1 cellular context compared by ENCODE assay signal in the genomic region with DNA sequence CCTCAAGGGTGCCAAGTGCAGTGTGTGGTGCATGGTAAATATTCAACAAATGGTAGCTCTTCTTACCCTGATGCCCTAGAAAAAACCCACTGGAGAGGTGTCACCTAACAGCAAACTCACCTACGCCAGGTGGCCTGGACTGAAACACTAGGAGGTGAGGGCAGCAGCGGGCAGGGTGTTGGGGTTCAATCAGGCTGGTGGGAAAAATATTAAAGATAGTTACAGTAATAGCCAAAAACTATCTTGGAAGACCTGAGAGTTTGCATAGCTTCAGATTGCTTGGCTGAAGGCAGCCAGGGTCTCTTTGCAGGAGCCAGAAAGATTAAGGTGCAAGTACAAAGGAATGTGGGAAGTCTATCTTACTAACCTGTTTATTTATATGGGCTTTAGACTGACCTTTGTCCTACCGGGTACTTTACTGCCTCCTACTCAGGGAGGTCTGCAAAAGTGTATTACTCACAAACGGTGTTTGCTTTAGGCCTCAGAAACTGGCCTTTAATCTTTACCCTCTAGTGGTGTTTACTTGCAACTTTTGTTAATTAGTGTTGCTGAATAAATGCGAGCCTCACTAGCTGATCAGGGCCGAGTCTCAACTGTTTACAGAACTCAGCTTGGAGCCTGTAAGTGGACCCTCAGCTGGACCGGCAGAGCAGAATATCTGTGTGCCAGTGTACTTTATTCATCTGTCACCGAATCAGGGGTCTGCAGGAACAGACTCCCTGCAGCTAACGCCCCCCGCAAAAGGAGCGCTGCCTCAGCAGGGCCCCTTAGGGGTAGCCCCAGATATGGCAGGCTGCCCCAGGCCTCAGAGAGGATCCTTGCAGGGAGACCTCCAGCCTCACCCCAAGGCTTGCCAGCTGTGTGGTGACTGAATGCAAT.
TF ChIP-seq lines count a peak whose summit lies in the region.

No MANE protein-coding gene starts in this region.

TF ChIP-seq in HepG2, 621 proteins besides CTCF, POLR2A, EP300 and RAD21 (continued from another document and continues in another):
- TF ChIP-seq, protein P1, sequence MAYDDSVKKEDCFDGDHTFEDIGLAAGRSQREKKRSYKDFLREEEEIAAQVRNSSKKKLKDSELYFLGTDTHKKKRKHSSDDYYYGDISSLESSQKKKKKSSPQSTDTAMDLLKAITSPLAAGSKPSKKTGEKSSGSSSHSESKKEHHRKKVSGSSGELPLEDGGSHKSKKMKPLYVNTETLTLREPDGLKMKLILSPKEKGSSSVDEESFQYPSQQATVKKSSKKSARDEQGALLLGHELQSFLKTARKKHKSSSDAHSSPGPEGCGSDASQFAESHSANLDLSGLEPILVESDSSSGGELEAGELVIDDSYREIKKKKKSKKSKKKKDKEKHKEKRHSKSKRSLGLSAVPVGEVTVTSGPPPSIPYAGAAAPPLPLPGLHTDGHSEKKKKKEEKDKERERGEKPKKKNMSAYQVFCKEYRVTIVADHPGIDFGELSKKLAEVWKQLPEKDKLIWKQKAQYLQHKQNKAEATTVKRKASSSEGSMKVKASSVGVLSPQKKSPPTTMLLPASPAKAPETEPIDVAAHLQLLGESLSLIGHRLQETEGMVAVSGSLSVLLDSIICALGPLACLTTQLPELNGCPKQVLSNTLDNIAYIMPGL (CRISPR knock-in tag; IDR thresholded peaks at IDR 0.05; ENCODE audit: borderline replicate concordance in 1 of 2, low read depth in 1 of 2) = no peak; a peak in 2 of 4 replicates
- TF ChIP-seq KLF16 (CRISPR knock-in tag; IDR thresholded peaks at IDR 0.05) (peak in 1 of 2 experiments; percentile 58; a peak in 1 of 4 replicates), HNF4A (CRISPR knock-in tag; IDR thresholded peaks at IDR 0.05) (peak; percentile 98), MEF2D (CRISPR knock-in tag; IDR thresholded peaks at IDR 0.05) (peak; percentile 68; the same call in 1 of the 2 replicates), MTF1 (CRISPR knock-in tag; IDR thresholded peaks at IDR 0.05) (peak; percentile 61; the same call in 1 of the 2 replicates), ZBTB3 (CRISPR knock-in tag; IDR thresholded peaks at IDR 0.05; ENCODE audit: borderline replicate concordance, low read depth) (0 out of 2 replicates have a peak, but pooled peaks have one; percentile 78), ZNF501 (CRISPR knock-in tag; IDR thresholded peaks at IDR 0.05) (peak; percentile 48; the same call in 1 of the 2 replicates), DMAP1 (CRISPR knock-in tag; IDR thresholded peaks at IDR 0.05) (0 out of 2 replicates have a peak, but pooled peaks have one; percentile 11), SRY (CRISPR knock-in tag; IDR thresholded peaks at IDR 0.05) (peak; percentile 79; the same call in 1 of the 2 replicates), NR2F1 (CRISPR knock-in tag; IDR thresholded peaks at IDR 0.05) (peak; percentile 45 to 72; a peak in 3 of 4 replicates), HDAC2 (CRISPR knock-in tag; IDR thresholded peaks at IDR 0.05) (peak; percentile 96), WIZ (CRISPR knock-in tag; IDR thresholded peaks at IDR 0.05) (no peak), TCF12 (IDR thresholded peaks at IDR 0.05) (no peak), TCF12 (CRISPR knock-in tag; IDR thresholded peaks at IDR 0.05) (peak; percentile 95), FOXA3 (CRISPR knock-in tag; IDR thresholded peaks at IDR 0.05) (peak; percentile 98), RCOR2 (CRISPR knock-in tag; IDR thresholded peaks at IDR 0.05) (peak; percentile 84), ZNF577 (CRISPR knock-in tag; IDR thresholded peaks at IDR 0.05; ENCODE audit: borderline replicate concordance, low read depth) (no peak), ZNF883 (CRISPR knock-in tag; IDR thresholded peaks at IDR 0.05; ENCODE audit: not compliant biosample characterization) (peak; percentile 53), NR2F2 (IDR thresholded peaks at IDR 0.05; ENCODE audit: borderline replicate concordance, low read depth) (peak; percentile 78), CBFB (CRISPR knock-in tag; IDR thresholded peaks at IDR 0.05) (peak; percentile 43; the same call in 1 of the 2 replicates), MED8 (CRISPR knock-in tag; IDR thresholded peaks at IDR 0.05; ENCODE audit: insufficient replicate concordance) (peak; percentile 76), AHR (CRISPR knock-in tag; IDR thresholded peaks at IDR 0.05) (no peak), FOXP1 (IDR thresholded peaks at IDR 0.05) (peak; percentile 96), FOXP1 (CRISPR knock-in tag; IDR thresholded peaks at IDR 0.05) (peak; percentile 100), ETV6 (CRISPR knock-in tag; conservative IDR thresholded peaks at IDR 0.05) (no peak), PHF5A (CRISPR knock-in tag; IDR thresholded peaks at IDR 0.05; ENCODE audit: low read depth, unreplicated experiment) (peak; percentile 66), TCF7 (IDR thresholded peaks at IDR 0.05; ENCODE audit: low read depth) (peak; percentile 92), ZBTB8A (CRISPR knock-in tag; IDR thresholded peaks at IDR 0.05; ENCODE audit: borderline replicate concordance, low read depth) (no peak), REPIN1 (CRISPR knock-in tag; IDR thresholded peaks at IDR 0.05; ENCODE audit: borderline replicate concordance, low read depth) (peak; percentile 62; the same call in 1 of the 2 replicates), ZSCAN22 (CRISPR knock-in tag; IDR thresholded peaks at IDR 0.05) (0 out of 2 replicates have a peak, but pooled peaks have one; percentile 10), ZNF354B (CRISPR knock-in tag; IDR thresholded peaks at IDR 0.05) (peak; percentile 11; the same call in 1 of the 2 replicates), ZBTB7B (CRISPR knock-in tag; IDR thresholded peaks at IDR 0.05) (peak; percentile 99), BCL6 (CRISPR knock-in tag; IDR thresholded peaks at IDR 0.05) (peak; percentile 75), ZNF292 (CRISPR knock-in tag; IDR thresholded peaks at IDR 0.05; ENCODE audit: borderline replicate concordance, low read depth) (peak; percentile 55; the same call in 1 of the 2 replicates), DPF2 (CRISPR knock-in tag; IDR thresholded peaks at IDR 0.05; ENCODE audit: borderline replicate concordance, low read depth) (peak; percentile 98), ZSCAN21 (CRISPR knock-in tag; IDR thresholded peaks at IDR 0.05; ENCODE audit: borderline replicate concordance) (no peak), ZNF33B (CRISPR knock-in tag; IDR thresholded peaks at IDR 0.05) (0 out of 2 replicates have a peak, but pooled peaks have one; percentile 25), FOXO1 (CRISPR knock-in tag; IDR thresholded peaks at IDR 0.05) (peak; percentile 97), ZNF543 (CRISPR knock-in tag; IDR thresholded peaks at IDR 0.05) (no peak; the same call in 1 of the 2 replicates), ZSCAN12 (CRISPR knock-in tag; IDR thresholded peaks at IDR 0.05) (0 out of 2 replicates have a peak, but pooled peaks have one; percentile 34), KMT2A (CRISPR knock-in tag; IDR thresholded peaks at IDR 0.05) (0 out of 2 replicates have a peak, but pooled peaks have one; percentile 22), KLF12 (CRISPR knock-in tag; IDR thresholded peaks at IDR 0.05; ENCODE audit: borderline replicate concordance) (0 out of 2 replicates have a peak, but pooled peaks have one; percentile 33), ZNF547 (CRISPR knock-in tag; IDR thresholded peaks at IDR 0.05) (peak; percentile 17; the same call in 1 of the 2 replicates)
- TF ChIP-seq, protein P2, sequence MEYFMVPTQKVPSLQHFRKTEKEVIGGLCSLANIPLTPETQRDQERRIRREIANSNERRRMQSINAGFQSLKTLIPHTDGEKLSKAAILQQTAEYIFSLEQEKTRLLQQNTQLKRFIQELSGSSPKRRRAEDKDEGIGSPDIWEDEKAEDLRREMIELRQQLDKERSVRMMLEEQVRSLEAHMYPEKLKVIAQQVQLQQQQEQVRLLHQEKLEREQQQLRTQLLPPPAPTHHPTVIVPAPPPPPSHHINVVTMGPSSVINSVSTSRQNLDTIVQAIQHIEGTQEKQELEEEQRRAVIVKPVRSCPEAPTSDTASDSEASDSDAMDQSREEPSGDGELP (IDR thresholded peaks at IDR 0.05; ENCODE audit: borderline replicate concordance, low read depth) = peak; percentile 82; the same call in 1 of the 2 replicates
- TF ChIP-seq, protein P3, sequence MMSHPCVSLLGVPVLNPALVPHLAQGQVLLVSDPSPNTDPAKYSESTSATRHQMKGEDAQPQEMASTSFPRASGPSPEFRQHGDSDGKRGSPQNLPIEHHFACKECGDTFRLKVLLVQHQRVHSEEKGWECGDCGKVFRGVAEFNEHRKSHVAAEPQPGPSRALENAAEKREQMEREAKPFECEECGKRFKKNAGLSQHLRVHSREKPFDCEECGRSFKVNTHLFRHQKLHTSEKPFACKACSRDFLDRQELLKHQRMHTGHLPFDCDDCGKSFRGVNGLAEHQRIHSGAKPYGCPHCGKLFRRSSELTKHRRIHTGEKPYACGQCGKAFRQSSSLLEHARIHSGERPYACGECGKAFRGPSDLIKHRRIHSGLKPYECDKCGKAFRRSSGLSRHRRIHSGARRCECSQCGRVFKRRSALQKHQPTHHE (CRISPR knock-in tag; IDR thresholded peaks at IDR 0.05; ENCODE audit: borderline replicate concordance) = peak; percentile 34; the same call in 1 of the 2 replicates
- TF ChIP-seq, protein P4, sequence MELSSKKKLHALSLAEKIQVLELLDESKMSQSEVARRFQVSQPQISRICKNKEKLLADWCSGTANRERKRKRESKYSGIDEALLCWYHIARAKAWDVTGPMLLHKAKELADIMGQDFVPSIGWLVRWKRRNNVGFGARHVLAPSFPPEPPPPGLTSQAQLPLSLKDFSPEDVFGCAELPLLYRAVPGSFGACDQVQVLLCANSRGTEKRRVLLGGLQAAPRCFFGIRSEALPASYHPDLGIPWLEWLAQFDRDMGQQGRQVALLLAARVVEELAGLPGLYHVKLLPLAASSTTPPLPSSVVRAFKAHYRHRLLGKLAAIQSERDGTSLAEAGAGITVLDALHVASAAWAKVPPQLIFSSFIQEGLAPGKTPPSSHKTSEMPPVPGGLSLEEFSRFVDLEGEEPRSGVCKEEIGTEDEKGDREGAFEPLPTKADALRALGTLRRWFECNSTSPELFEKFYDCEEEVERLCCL (CRISPR knock-in tag; IDR thresholded peaks at IDR 0.05; ENCODE audit: borderline replicate concordance) = peak; percentile 54; the same call in 1 of the 2 replicates
- TF ChIP-seq, protein P5, sequence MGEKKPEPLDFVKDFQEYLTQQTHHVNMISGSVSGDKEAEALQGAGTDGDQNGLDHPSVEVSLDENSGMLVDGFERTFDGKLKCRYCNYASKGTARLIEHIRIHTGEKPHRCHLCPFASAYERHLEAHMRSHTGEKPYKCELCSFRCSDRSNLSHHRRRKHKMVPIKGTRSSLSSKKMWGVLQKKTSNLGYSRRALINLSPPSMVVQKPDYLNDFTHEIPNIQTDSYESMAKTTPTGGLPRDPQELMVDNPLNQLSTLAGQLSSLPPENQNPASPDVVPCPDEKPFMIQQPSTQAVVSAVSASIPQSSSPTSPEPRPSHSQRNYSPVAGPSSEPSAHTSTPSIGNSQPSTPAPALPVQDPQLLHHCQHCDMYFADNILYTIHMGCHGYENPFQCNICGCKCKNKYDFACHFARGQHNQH (CRISPR knock-in tag; IDR thresholded peaks at IDR 0.05) = peak; percentile 77
- TF ChIP-seq, protein P6, sequence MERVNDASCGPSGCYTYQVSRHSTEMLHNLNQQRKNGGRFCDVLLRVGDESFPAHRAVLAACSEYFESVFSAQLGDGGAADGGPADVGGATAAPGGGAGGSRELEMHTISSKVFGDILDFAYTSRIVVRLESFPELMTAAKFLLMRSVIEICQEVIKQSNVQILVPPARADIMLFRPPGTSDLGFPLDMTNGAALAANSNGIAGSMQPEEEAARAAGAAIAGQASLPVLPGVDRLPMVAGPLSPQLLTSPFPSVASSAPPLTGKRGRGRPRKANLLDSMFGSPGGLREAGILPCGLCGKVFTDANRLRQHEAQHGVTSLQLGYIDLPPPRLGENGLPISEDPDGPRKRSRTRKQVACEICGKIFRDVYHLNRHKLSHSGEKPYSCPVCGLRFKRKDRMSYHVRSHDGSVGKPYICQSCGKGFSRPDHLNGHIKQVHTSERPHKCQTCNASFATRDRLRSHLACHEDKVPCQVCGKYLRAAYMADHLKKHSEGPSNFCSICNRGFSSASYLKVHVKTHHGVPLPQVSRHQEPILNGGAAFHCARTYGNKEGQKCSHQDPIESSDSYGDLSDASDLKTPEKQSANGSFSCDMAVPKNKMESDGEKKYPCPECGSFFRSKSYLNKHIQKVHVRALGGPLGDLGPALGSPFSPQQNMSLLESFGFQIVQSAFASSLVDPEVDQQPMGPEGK (CRISPR knock-in tag; IDR thresholded peaks at IDR 0.05) = 0 out of 2 replicates have a peak, but pooled peaks have one; percentile 49
- TF ChIP-seq, protein P7, sequence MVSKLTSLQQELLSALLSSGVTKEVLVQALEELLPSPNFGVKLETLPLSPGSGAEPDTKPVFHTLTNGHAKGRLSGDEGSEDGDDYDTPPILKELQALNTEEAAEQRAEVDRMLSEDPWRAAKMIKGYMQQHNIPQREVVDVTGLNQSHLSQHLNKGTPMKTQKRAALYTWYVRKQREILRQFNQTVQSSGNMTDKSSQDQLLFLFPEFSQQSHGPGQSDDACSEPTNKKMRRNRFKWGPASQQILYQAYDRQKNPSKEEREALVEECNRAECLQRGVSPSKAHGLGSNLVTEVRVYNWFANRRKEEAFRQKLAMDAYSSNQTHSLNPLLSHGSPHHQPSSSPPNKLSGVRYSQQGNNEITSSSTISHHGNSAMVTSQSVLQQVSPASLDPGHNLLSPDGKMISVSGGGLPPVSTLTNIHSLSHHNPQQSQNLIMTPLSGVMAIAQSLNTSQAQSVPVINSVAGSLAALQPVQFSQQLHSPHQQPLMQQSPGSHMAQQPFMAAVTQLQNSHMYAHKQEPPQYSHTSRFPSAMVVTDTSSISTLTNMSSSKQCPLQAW (CRISPR knock-in tag; IDR thresholded peaks at IDR 0.05) = peak; percentile 59; the same call in 1 of the 2 replicates
- TF ChIP-seq, protein P8, sequence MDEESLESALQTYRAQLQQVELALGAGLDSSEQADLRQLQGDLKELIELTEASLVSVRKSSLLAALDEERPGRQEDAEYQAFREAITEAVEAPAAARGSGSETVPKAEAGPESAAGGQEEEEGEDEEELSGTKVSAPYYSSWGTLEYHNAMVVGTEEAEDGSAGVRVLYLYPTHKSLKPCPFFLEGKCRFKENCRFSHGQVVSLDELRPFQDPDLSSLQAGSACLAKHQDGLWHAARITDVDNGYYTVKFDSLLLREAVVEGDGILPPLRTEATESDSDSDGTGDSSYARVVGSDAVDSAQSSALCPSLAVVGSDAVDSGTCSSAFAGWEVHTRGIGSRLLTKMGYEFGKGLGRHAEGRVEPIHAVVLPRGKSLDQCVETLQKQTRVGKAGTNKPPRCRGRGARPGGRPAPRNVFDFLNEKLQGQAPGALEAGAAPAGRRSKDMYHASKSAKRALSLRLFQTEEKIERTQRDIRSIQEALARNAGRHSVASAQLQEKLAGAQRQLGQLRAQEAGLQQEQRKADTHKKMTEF (CRISPR knock-in tag; IDR thresholded peaks at IDR 0.05) = peak; percentile 90
